8 cellular contexts compared by ENCODE assay signal in the genomic region with DNA sequence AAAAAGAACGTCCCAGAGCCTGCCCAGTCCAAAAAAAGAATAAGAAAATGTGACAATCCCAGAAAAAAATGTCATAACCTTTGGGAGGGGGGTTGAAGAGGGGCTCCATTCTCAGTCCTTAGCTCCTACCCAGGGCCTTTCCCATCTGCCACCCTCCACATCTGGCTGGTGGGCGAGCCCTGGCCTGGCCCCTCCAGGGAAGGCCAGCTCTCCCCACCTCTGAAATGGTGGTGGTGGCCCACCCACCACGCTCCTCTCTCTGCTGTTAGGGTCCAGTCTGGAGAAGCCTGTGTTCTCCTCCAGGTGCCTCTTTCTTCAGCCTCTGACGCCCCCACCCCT. TPM values are rescaled to one million over a fixed set of nuclear protein-coding genes. Genes with fewer than 3 reads are reported as not detected.
DNase-seq lines count a peak whose midpoint lies in the region; ATAC-seq and TF ChIP-seq lines count a peak whose summit lies in the region.

No MANE protein-coding gene starts in this region.

- no peaks in the 10 kb centered on the region for H3K79me2 ChIP-seq in GM23248 (ENCODE audit: insufficient read depth)

- 25 to 32% methylated on average over 4 of the region's 4 CpGs for WGBS in GM23248 (ENCODE audit: low coverage in 1 of 2, low lambda C conversion rate in 2 of 2, missing lambda C conversion rate in 2 of 2), 2 experiments
- WGBS in right cardiac atrium: 23% methylated on average over 4 of the region's 4 CpGs

- H3K4me1 ChIP-seq in GM23248 (ENCODE audit: insufficient read depth) (peaks cover 10% of the 10 kb centered on the region), right cardiac atrium (ENCODE audit: control insufficient read depth, insufficient read depth, low read length) (no peaks in the 10 kb centered on the region), skeletal muscle satellite cell (ENCODE audit: control insufficient read depth, insufficient read depth, low read length) (peaks cover 35% of the 10 kb centered on the region)

- no peak for TF ChIP-seq CTCF in WTC11 (IDR thresholded peaks at IDR 0.05)

- H3K27ac Mint-ChIP-seq in WTC11: no peak overlapping the region

- peak overlapping the region; percentile 78 for H3K4me3 ChIP-seq in GM23248
- peak overlapping the region; percentile 85 for H3K4me3 ChIP-seq in right cardiac atrium (ENCODE audit: low read length)
- H3K4me3 ChIP-seq in skeletal muscle satellite cell (ENCODE audit: low read length): peak overlapping the region; percentile 90

- ATAC-seq in WTC11: no peak
- ATAC-seq in right cardiac atrium: no peak
- ATAC-seq in HG03095 (IDR thresholded peaks at IDR 0.05; ENCODE audit: unreplicated experiment): no peak
- no peak for ATAC-seq in GM21515 (IDR thresholded peaks at IDR 0.05; ENCODE audit: unreplicated experiment)

- CTCF ChIA-PET in WTC11 (lab: Charles Lee): interaction anchor here (0.7 to 4.2 kb wide), 10 partner anchors 13 to 98 kb away, joined by 3 to 16 read pairs (median 8); a partner anchor contains a TSS

- H4K20me1 ChIP-seq in GM23248 (ENCODE audit: insufficient read depth): no peaks in the 10 kb centered on the region

- H3K9me3 ChIP-seq in GM23248 (ENCODE audit: low read depth) (no peaks in the 10 kb centered on the region), right cardiac atrium (ENCODE audit: control insufficient read depth, low read length) (no peaks in the 10 kb centered on the region), skeletal muscle satellite cell (replicated peaks; ENCODE audit: low read length) (no peaks in the 10 kb centered on the region)

- POLR2A ChIA-PET in WTC11 (lab: Charles Lee): no interaction called here

- H3K27me3 ChIP-seq in GM23248 (replicated peaks; ENCODE audit: insufficient read depth) (no peaks in the 10 kb centered on the region), right cardiac atrium (ENCODE audit: control insufficient read depth, insufficient read depth) (no peaks in the 10 kb centered on the region), skeletal muscle satellite cell (ENCODE audit: control insufficient read depth, insufficient read depth, low read length) (peaks cover 9% of the 10 kb centered on the region)

- H3K9me2 ChIP-seq in GM23248 (ENCODE audit: insufficient read depth): no peaks in the 10 kb centered on the region

- peaks cover 31% of the 10 kb centered on the region for H3K27me3 Mint-ChIP-seq in WTC11 (ENCODE audit: low read depth)

- H3K9ac ChIP-seq in GM23248: peak overlapping the region; percentile 73
- peak overlapping the region; percentile 88 for H3K9ac ChIP-seq in skeletal muscle satellite cell (ENCODE audit: low read depth, low read length)

- H3K4me2 ChIP-seq in GM23248 (ENCODE audit: unreplicated experiment): peak overlapping the region; percentile 68
- H3K4me2 ChIP-seq in skeletal muscle satellite cell (ENCODE audit: low read length): peak overlapping the region; percentile 97

- DNase-seq in GM23248: no peak
- DNase-seq in WTC11 (ENCODE audit: low spot score): no peak
- DNase-seq in right cardiac atrium: no peak
- DNase-seq in anterior cingulate cortex (lab: John Stamatoyannopoulos, UW): no peak
- DNase-seq in SIG-M5 treated with dmso at 0.1 percent for 504 hours (lab: John Stamatoyannopoulos, UW; ENCODE audit: unreplicated experiment): no peak

- H3K36me3 Mint-ChIP-seq in WTC11: no peaks in the 10 kb centered on the region

- peak overlapping the region; percentile 59 for H2AFZ ChIP-seq in GM23248

- peak overlapping the region; percentile 64 for H3K4me3 Mint-ChIP-seq in WTC11

- no peaks in the 10 kb centered on the region for H3F3A ChIP-seq in GM23248 (ENCODE audit: insufficient read depth)

- H3K4me1 Mint-ChIP-seq in WTC11: peaks cover 26% of the 10 kb centered on the region

- no peak overlapping the region for H3K27ac ChIP-seq in GM23248
- no peak overlapping the region for H3K27ac ChIP-seq in right cardiac atrium (ENCODE audit: low read length)

- no peaks in the 10 kb centered on the region for H3K9me3 Mint-ChIP-seq in WTC11

- intact Hi-C loops in right cardiac atrium (cut with DNase I): no loop called here

- in situ Hi-C loops in GM23248 (cut with MboI): no loop called here

- H3K36me3 ChIP-seq in GM23248 (ENCODE audit: low read depth) (no peaks in the 10 kb centered on the region), skeletal muscle satellite cell (ENCODE audit: insufficient read depth, low read length) (no peaks in the 10 kb centered on the region)

TF ChIP-seq in WTC11, 78 proteins besides CTCF, POLR2A, EP300 and RAD21 (continues in another document):
- TF ChIP-seq JUN (CRISPR knock-in tag; IDR thresholded peaks at IDR 0.05): no peak
- TF ChIP-seq, protein P1, sequence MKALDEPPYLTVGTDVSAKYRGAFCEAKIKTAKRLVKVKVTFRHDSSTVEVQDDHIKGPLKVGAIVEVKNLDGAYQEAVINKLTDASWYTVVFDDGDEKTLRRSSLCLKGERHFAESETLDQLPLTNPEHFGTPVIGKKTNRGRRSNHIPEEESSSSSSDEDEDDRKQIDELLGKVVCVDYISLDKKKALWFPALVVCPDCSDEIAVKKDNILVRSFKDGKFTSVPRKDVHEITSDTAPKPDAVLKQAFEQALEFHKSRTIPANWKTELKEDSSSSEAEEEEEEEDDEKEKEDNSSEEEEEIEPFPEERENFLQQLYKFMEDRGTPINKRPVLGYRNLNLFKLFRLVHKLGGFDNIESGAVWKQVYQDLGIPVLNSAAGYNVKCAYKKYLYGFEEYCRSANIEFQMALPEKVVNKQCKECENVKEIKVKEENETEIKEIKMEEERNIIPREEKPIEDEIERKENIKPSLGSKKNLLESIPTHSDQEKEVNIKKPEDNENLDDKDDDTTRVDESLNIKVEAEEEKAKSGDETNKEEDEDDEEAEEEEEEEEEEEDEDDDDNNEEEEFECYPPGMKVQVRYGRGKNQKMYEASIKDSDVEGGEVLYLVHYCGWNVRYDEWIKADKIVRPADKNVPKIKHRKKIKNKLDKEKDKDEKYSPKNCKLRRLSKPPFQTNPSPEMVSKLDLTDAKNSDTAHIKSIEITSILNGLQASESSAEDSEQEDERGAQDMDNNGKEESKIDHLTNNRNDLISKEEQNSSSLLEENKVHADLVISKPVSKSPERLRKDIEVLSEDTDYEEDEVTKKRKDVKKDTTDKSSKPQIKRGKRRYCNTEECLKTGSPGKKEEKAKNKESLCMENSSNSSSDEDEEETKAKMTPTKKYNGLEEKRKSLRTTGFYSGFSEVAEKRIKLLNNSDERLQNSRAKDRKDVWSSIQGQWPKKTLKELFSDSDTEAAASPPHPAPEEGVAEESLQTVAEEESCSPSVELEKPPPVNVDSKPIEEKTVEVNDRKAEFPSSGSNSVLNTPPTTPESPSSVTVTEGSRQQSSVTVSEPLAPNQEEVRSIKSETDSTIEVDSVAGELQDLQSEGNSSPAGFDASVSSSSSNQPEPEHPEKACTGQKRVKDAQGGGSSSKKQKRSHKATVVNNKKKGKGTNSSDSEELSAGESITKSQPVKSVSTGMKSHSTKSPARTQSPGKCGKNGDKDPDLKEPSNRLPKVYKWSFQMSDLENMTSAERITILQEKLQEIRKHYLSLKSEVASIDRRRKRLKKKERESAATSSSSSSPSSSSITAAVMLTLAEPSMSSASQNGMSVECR (CRISPR knock-in tag; IDR thresholded peaks at IDR 0.05; ENCODE audit: borderline replicate concordance): no peak

RNA-seq across cellular contexts. Expression of a gene that starts 0.4 kb away (rescaled TPM):
- total RNA-seq in GM23248 (2014; rRNA removed; shearing (Covaris generic)): 7.0 and 13.2 TPM in 2 replicates
- polyA plus RNA-seq in GM23248 (2016; fragmentation: Nextera tagmentation; extraction: Ambion mirVana) (18.7 and 20.9 TPM in 2 replicates), right cardiac atrium (5.8 TPM)
- total RNA-seq in WTC11 (2021) (13.8 to 15.9 TPM (median 15.1 TPM) in 3 replicates), right cardiac atrium (1 to 10 TPM; 6.3 to 9.1 (median 8.3) TPM)
- total RNA-seq in skeletal muscle satellite cell (2012; rRNA removed): 5.8 and 12.5 TPM in 2 replicates

RNA-seq across cellular contexts. Expression of a gene that starts 1.0 kb away (rescaled TPM):
- 0.86 and 1.1 TPM in 2 replicates for total RNA-seq in GM23248 (2014; rRNA removed; shearing (Covaris generic))
- polyA plus RNA-seq in GM23248 (2016; fragmentation: Nextera tagmentation; extraction: Ambion mirVana) (0.35 and 0.53 TPM in 2 replicates), right cardiac atrium (0.81 TPM)
- total RNA-seq in WTC11 (2021) (1.7 to 2.2 TPM (median 2.0 TPM) in 3 replicates), right cardiac atrium (1 to 10 TPM in 2 of 4 donors, under 1 TPM in 2; 0.50 to 1.3 (median 1.1) TPM)
- total RNA-seq in skeletal muscle satellite cell (2012; rRNA removed): 0.22 and 0.51 TPM in 2 replicates

RNA-seq across cellular contexts. Expression of a gene that starts 5.3 kb away (rescaled TPM):
- total RNA-seq in GM23248 (2014; rRNA removed; shearing (Covaris generic)): 3.7 TPM in 1 of 2 replicates, not detected in the other
- polyA plus RNA-seq in GM23248 (2016; fragmentation: Nextera tagmentation; extraction: Ambion mirVana) (0.59 TPM in 1 of 2 replicates, not detected in the other), right cardiac atrium (0.41 TPM)
- total RNA-seq in WTC11 (2021) (0.53 to 1.7 TPM (median 0.73 TPM) in 3 replicates), right cardiac atrium (under 1 TPM in 3 of 4 donors, not detected in 1; 0.29 to 0.65 (median 0.50) TPM)
- total RNA-seq in skeletal muscle satellite cell (2012; rRNA removed): not detected in 2 replicates

RNA-seq across cellular contexts. Expression of a gene that starts 15.9 kb away (rescaled TPM):
- 34.3 and 39.2 TPM in 2 replicates for total RNA-seq in GM23248 (2014; rRNA removed; shearing (Covaris generic))
- polyA plus RNA-seq in GM23248 (2016; fragmentation: Nextera tagmentation; extraction: Ambion mirVana) (67.9 and 70.7 TPM in 2 replicates), right cardiac atrium (38.3 TPM)
- total RNA-seq in WTC11 (2021) (55.8 to 63.6 TPM (median 63.5 TPM) in 3 replicates), right cardiac atrium (10 to 100 TPM; 46.3 to 52.0 (median 50.0) TPM)
- 8.9 and 13.3 TPM in 2 replicates for total RNA-seq in skeletal muscle satellite cell (2012; rRNA removed)

RNA-seq across cellular contexts. Expression of a gene that starts 28.5 kb away (rescaled TPM):
- total RNA-seq in GM23248 (2014; rRNA removed; shearing (Covaris generic)): not detected in 2 replicates
- polyA plus RNA-seq in GM23248 (2016; fragmentation: Nextera tagmentation; extraction: Ambion mirVana): not detected in 2 replicates
- not detected in 3 replicates for total RNA-seq in WTC11 (2021)
- not detected for total RNA-seq in right cardiac atrium
- polyA plus RNA-seq in right cardiac atrium: not detected
- not detected in 2 replicates for total RNA-seq in skeletal muscle satellite cell (2012; rRNA removed)
